ENCODE assay signal across 1 cellular context in the genomic region with DNA sequence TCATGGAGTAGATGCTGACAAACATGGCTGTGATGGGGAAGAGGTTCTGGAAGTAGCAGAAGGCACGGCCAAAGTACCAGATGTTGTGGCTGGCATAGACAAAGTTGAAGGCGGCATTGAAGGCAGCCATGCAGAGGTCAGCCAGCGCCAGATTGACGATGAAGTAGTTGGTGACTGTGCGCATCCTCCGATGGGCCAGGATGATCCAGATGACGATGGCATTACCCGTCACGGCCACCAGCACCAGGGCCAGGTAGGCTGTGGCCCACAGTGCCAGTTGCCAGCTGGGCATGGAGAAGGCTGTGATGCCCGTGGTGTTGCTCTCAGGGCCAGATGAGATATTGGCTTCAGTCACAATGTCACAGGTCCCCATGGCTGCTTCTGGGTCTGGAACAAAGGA.
TF ChIP-seq lines count a peak whose summit lies in the region.

No MANE protein-coding gene starts in this region.

TF ChIP-seq in HepG2, 621 proteins besides CTCF, POLR2A, EP300 and RAD21:
- TF ChIP-seq ZFP82 (CRISPR knock-in tag; IDR thresholded peaks at IDR 0.05; ENCODE audit: borderline replicate concordance) = no peak
- 0 out of 2 replicates have a peak, but pooled peaks have one; percentile 33 for TF ChIP-seq HNRNPL (IDR thresholded peaks at IDR 0.05; ENCODE audit: low read depth, low read length)
- no peak for TF ChIP-seq ZNF564 (CRISPR knock-in tag; IDR thresholded peaks at IDR 0.05)
- TF ChIP-seq, protein P1, sequence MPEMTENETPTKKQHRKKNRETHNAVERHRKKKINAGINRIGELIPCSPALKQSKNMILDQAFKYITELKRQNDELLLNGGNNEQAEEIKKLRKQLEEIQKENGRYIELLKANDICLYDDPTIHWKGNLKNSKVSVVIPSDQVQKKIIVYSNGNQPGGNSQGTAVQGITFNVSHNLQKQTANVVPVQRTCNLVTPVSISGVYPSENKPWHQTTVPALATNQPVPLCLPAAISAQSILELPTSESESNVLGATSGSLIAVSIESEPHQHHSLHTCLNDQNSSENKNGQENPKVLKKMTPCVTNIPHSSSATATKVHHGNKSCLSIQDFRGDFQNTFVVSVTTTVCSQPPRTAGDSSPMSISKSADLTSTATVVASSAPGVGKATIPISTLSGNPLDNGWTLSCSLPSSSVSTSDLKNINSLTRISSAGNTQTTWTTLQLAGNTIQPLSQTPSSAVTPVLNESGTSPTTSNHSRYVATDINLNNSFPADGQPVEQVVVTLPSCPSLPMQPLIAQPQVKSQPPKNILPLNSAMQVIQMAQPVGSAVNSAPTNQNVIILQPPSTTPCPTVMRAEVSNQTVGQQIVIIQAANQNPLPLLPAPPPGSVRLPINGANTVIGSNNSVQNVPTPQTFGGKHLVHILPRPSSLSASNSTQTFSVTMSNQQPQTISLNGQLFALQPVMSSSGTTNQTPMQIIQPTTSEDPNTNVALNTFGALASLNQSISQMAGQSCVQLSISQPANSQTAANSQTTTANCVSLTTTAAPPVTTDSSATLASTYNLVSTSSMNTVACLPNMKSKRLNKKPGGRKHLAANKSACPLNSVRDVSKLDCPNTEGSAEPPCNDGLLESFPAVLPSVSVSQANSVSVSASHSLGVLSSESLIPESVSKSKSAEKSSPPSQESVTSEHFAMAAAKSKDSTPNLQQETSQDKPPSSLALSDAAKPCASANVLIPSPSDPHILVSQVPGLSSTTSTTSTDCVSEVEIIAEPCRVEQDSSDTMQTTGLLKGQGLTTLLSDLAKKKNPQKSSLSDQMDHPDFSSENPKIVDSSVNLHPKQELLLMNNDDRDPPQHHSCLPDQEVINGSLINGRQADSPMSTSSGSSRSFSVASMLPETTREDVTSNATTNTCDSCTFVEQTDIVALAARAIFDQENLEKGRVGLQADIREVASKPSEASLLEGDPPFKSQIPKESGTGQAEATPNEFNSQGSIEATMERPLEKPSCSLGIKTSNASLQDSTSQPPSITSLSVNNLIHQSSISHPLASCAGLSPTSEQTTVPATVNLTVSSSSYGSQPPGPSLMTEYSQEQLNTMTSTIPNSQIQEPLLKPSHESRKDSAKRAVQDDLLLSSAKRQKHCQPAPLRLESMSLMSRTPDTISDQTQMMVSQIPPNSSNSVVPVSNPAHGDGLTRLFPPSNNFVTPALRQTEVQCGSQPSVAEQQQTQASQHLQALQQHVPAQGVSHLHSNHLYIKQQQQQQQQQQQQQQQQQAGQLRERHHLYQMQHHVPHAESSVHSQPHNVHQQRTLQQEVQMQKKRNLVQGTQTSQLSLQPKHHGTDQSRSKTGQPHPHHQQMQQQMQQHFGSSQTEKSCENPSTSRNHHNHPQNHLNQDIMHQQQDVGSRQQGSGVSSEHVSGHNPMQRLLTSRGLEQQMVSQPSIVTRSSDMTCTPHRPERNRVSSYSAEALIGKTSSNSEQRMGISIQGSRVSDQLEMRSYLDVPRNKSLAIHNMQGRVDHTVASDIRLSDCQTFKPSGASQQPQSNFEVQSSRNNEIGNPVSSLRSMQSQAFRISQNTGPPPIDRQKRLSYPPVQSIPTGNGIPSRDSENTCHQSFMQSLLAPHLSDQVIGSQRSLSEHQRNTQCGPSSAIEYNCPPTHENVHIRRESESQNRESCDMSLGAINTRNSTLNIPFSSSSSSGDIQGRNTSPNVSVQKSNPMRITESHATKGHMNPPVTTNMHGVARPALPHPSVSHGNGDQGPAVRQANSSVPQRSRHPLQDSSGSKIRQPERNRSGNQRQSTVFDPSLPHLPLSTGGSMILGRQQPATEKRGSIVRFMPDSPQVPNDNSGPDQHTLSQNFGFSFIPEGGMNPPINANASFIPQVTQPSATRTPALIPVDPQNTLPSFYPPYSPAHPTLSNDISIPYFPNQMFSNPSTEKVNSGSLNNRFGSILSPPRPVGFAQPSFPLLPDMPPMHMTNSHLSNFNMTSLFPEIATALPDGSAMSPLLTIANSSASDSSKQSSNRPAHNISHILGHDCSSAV (CRISPR knock-in tag; IDR thresholded peaks at IDR 0.05; ENCODE audit: borderline replicate concordance) = no peak
